ENCODE assay signal across 24 cellular contexts in the genomic region with DNA sequence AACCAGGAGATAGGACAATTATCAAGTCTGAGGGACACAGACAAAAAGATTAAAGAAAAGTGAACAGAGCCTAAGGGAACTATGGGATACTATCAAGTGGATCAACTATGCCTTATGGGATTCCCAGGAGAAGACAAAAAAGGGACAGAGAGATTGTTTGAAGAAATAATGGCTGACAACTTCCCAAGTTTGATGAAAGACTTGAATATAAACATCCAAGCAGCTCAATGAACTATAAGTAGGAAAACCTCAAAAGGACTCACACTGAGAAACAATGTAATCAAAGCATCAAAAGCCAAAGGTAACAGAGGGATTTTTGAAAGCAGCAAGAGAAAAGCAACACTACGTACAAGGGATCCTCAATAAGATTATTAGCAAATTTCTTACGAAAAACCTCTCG.
"Had no signal": no experiment of that assay in that cellular context is flagged by ENCODE, and none has a peak within 500 bp of the region (broad histone marks: within the 10 kb centered on the region; RNA-seq: fewer than 3 reads in every experiment).

No MANE protein-coding gene starts in this region.

- H3K4me3 ChIP-seq: colonic mucosa, esophagus muscularis mucosa, gastroesophageal sphincter, heart left ventricle, hepatocyte, left lung, lower lobe of right lung, mucosa of descending colon had no signal

- H3K27ac ChIP-seq: colonic mucosa, esophagus muscularis mucosa, foreskin keratinocyte, gastroesophageal sphincter, heart left ventricle, hepatocyte, left lung, lower lobe of right lung had no signal

- H3K36me3 ChIP-seq: colonic mucosa had no signal

- H3K4me1 Mint-ChIP-seq: immature natural killer cell; mesothelial cell of epicardium; naive thymus-derived CD8-positive, alpha-beta T cell had no signal

- H3K27me3 ChIP-seq: colonic mucosa, esophagus muscularis mucosa, foreskin keratinocyte, gastroesophageal sphincter, heart left ventricle, hepatocyte, left lung had no signal

- ATAC-seq: foreskin keratinocyte; gastroesophageal sphincter; heart left ventricle; left cardiac atrium; left lung; left ventricle myocardium superior; lower lobe of right lung; mucosa of descending colon; naive thymus-derived CD8-positive, alpha-beta T cell had no signal

- H3K27me3 Mint-ChIP-seq: dendritic cell treated with granulocyte-macrophage colony-stimulating factor and Interleukin-4, amounts not matched to agents 40 ng/mL and 50 ng/mL, for 4 days; naive B cell; naive thymus-derived CD8-positive, alpha-beta T cell had no signal

- H3K4me2 ChIP-seq: hepatocyte had no signal

- FAIRE-seq: endothelial cell of umbilical vein, frontal cortex had no signal

- H3K4me1 ChIP-seq: colonic mucosa, esophagus muscularis mucosa, foreskin keratinocyte, gastroesophageal sphincter, heart left ventricle, left lung, lower lobe of right lung had no signal

- DNase-seq: colonic mucosa; cortex of kidney; effector CD4-positive, alpha-beta T cell; effector memory CD4-positive, alpha-beta T cell; foreskin keratinocyte; heart left ventricle; hypothalamus; immature natural killer cell; islet precursor cell; left cardiac atrium; left lung; left ventricle myocardium superior; lower lobe of right lung; mesenchymal stem cell; mucosa of descending colon; naive B cell; naive thymus-derived CD8-positive, alpha-beta T cell had no signal

- H2AFZ ChIP-seq: hepatocyte had no signal

- H3K27ac Mint-ChIP-seq: dendritic cell treated with granulocyte-macrophage colony-stimulating factor and Interleukin-4, amounts not matched to agents 40 ng/mL and 50 ng/mL, for 4 days; immature natural killer cell; mesothelial cell of epicardium; naive B cell; naive thymus-derived CD8-positive, alpha-beta T cell had no signal

- H3K9me3 ChIP-seq: colonic mucosa, esophagus muscularis mucosa, gastroesophageal sphincter, left lung, lower lobe of right lung, mucosa of descending colon had no signal

- H3K4me3 Mint-ChIP-seq: dendritic cell treated with granulocyte-macrophage colony-stimulating factor and Interleukin-4, amounts not matched to agents 40 ng/mL and 50 ng/mL, for 4 days; immature natural killer cell; mesothelial cell of epicardium; naive B cell; naive thymus-derived CD8-positive, alpha-beta T cell had no signal
